1 cellular context compared by ENCODE assay signal in the genomic region with DNA sequence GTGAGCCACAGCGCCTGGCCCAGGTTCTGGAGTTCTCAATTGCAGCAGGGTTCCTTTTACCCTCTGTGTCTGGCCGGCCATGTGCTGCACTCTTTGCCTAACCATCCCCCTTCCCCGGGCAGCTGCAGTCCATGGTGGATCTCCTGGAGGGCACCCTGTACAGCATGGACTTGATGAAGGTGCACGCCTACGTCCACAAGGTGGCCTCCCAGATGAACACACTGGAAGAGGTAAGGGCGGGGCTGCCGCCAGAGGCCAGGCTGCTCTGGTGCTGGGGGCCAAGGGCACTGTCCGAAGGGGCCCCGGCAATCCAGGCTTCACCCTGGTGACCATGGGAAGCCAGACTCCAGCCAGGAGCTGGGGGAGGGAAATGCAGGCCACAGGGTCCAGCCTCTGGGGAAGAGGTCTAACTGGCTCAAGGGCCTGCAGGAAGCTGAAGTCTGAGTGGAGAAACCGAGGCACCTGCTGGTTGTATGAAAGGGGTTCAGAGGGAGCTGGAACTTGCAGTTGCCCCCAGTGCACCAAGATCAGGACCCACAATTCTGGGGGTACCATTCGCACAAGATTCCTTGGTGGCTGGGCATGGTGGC.
TF ChIP-seq lines count a peak whose summit lies in the region.

No MANE protein-coding gene starts in this region.

TF ChIP-seq in HepG2, 621 proteins besides CTCF, POLR2A, EP300 and RAD21 (continued from another document and continues in another):
- TF ChIP-seq, protein P1, sequence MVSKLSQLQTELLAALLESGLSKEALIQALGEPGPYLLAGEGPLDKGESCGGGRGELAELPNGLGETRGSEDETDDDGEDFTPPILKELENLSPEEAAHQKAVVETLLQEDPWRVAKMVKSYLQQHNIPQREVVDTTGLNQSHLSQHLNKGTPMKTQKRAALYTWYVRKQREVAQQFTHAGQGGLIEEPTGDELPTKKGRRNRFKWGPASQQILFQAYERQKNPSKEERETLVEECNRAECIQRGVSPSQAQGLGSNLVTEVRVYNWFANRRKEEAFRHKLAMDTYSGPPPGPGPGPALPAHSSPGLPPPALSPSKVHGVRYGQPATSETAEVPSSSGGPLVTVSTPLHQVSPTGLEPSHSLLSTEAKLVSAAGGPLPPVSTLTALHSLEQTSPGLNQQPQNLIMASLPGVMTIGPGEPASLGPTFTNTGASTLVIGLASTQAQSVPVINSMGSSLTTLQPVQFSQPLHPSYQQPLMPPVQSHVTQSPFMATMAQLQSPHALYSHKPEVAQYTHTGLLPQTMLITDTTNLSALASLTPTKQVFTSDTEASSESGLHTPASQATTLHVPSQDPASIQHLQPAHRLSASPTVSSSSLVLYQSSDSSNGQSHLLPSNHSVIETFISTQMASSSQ (IDR thresholded peaks at IDR 0.05; ENCODE audit: low read depth) = no peak
- TF ChIP-seq, protein P1 (CRISPR knock-in tag; IDR thresholded peaks at IDR 0.05; ENCODE audit: borderline replicate concordance) = 0 out of 2 replicates have a peak, but pooled peaks have one; percentile 17
- no peak for TF ChIP-seq ZNF343 (CRISPR knock-in tag; IDR thresholded peaks at IDR 0.05)
- no peak for TF ChIP-seq ZNF562 (CRISPR knock-in tag; IDR thresholded peaks at IDR 0.05; ENCODE audit: borderline replicate concordance)
- peak; percentile 32; the same call in 1 of the 2 replicates for TF ChIP-seq ZSCAN9 (CRISPR knock-in tag; IDR thresholded peaks at IDR 0.05; ENCODE audit: borderline replicate concordance)
- no peak for TF ChIP-seq NFE2 (CRISPR knock-in tag; IDR thresholded peaks at IDR 0.05)
- TF ChIP-seq, protein P2, sequence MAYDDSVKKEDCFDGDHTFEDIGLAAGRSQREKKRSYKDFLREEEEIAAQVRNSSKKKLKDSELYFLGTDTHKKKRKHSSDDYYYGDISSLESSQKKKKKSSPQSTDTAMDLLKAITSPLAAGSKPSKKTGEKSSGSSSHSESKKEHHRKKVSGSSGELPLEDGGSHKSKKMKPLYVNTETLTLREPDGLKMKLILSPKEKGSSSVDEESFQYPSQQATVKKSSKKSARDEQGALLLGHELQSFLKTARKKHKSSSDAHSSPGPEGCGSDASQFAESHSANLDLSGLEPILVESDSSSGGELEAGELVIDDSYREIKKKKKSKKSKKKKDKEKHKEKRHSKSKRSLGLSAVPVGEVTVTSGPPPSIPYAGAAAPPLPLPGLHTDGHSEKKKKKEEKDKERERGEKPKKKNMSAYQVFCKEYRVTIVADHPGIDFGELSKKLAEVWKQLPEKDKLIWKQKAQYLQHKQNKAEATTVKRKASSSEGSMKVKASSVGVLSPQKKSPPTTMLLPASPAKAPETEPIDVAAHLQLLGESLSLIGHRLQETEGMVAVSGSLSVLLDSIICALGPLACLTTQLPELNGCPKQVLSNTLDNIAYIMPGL (CRISPR knock-in tag; IDR thresholded peaks at IDR 0.05; ENCODE audit: borderline replicate concordance in 1 of 2, low read depth in 1 of 2) = peak; percentile 62 to 69; a peak in 3 of 4 replicates
- TF ChIP-seq, protein P3, sequence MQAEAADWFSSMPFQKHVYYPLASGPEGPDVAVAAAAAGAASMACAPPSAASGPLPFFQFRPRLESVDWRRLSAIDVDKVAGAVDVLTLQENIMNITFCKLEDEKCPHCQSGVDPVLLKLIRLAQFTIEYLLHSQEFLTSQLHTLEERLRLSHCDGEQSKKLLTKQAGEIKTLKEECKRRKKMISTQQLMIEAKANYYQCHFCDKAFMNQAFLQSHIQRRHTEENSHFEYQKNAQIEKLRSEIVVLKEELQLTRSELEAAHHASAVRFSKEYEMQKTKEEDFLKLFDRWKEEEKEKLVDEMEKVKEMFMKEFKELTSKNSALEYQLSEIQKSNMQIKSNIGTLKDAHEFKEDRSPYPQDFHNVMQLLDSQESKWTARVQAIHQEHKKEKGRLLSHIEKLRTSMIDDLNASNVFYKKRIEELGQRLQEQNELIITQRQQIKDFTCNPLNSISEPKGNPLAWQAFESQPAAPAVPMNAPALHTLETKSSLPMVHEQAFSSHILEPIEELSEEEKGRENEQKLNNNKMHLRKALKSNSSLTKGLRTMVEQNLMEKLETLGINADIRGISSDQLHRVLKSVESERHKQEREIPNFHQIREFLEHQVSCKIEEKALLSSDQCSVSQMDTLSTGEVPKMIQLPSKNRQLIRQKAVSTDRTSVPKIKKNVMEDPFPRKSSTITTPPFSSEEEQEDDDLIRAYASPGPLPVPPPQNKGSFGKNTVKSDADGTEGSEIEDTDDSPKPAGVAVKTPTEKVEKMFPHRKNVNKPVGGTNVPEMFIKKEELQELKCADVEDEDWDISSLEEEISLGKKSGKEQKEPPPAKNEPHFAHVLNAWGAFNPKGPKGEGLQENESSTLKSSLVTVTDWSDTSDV (CRISPR knock-in tag; IDR thresholded peaks at IDR 0.05) = no peak
- TF ChIP-seq, protein P4, sequence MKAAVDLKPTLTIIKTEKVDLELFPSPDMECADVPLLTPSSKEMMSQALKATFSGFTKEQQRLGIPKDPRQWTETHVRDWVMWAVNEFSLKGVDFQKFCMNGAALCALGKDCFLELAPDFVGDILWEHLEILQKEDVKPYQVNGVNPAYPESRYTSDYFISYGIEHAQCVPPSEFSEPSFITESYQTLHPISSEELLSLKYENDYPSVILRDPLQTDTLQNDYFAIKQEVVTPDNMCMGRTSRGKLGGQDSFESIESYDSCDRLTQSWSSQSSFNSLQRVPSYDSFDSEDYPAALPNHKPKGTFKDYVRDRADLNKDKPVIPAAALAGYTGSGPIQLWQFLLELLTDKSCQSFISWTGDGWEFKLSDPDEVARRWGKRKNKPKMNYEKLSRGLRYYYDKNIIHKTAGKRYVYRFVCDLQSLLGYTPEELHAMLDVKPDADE (CRISPR knock-in tag; IDR thresholded peaks at IDR 0.05) = no peak
- TF ChIP-seq, protein P5, sequence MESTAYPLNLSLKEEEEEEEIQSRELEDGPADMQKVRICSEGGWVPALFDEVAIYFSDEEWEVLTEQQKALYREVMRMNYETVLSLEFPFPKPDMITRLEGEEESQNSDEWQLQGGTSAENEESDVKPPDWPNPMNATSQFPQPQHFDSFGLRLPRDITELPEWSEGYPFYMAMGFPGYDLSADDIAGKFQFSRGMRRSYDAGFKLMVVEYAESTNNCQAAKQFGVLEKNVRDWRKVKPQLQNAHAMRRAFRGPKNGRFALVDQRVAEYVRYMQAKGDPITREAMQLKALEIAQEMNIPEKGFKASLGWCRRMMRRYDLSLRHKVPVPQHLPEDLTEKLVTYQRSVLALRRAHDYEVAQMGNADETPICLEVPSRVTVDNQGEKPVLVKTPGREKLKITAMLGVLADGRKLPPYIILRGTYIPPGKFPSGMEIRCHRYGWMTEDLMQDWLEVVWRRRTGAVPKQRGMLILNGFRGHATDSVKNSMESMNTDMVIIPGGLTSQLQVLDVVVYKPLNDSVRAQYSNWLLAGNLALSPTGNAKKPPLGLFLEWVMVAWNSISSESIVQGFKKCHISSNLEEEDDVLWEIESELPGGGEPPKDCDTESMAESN (CRISPR knock-in tag; conservative IDR thresholded peaks at IDR 0.05) = no peak
- no peak for TF ChIP-seq ZFAT (CRISPR knock-in tag; conservative IDR thresholded peaks at IDR 0.05)
- no peak for TF ChIP-seq ZSCAN29 (CRISPR knock-in tag; conservative IDR thresholded peaks at IDR 0.05)
- TF ChIP-seq ARID2 (CRISPR knock-in tag; IDR thresholded peaks at IDR 0.05; ENCODE audit: borderline replicate concordance) = no peak
- peak; percentile 43 for TF ChIP-seq SKI (IDR thresholded peaks at IDR 0.05; ENCODE audit: partially characterized antibody)
- TF ChIP-seq, protein P6, sequence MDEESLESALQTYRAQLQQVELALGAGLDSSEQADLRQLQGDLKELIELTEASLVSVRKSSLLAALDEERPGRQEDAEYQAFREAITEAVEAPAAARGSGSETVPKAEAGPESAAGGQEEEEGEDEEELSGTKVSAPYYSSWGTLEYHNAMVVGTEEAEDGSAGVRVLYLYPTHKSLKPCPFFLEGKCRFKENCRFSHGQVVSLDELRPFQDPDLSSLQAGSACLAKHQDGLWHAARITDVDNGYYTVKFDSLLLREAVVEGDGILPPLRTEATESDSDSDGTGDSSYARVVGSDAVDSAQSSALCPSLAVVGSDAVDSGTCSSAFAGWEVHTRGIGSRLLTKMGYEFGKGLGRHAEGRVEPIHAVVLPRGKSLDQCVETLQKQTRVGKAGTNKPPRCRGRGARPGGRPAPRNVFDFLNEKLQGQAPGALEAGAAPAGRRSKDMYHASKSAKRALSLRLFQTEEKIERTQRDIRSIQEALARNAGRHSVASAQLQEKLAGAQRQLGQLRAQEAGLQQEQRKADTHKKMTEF (CRISPR knock-in tag; IDR thresholded peaks at IDR 0.05) = peak; percentile 62; the same call in 1 of the 2 replicates
- TF ChIP-seq FOXA1 (IDR thresholded peaks at IDR 0.05) = no peak
- peak; percentile 46; the same call in 1 of the 2 replicates for TF ChIP-seq FOXA1 (CRISPR knock-in tag; IDR thresholded peaks at IDR 0.05)
- TF ChIP-seq, protein P7, sequence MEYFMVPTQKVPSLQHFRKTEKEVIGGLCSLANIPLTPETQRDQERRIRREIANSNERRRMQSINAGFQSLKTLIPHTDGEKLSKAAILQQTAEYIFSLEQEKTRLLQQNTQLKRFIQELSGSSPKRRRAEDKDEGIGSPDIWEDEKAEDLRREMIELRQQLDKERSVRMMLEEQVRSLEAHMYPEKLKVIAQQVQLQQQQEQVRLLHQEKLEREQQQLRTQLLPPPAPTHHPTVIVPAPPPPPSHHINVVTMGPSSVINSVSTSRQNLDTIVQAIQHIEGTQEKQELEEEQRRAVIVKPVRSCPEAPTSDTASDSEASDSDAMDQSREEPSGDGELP (IDR thresholded peaks at IDR 0.05; ENCODE audit: borderline replicate concordance, low read depth) = no peak
- no peak for TF ChIP-seq ZNF496 (CRISPR knock-in tag; IDR thresholded peaks at IDR 0.05; ENCODE audit: insufficient replicate concordance)
- TF ChIP-seq, protein P8, sequence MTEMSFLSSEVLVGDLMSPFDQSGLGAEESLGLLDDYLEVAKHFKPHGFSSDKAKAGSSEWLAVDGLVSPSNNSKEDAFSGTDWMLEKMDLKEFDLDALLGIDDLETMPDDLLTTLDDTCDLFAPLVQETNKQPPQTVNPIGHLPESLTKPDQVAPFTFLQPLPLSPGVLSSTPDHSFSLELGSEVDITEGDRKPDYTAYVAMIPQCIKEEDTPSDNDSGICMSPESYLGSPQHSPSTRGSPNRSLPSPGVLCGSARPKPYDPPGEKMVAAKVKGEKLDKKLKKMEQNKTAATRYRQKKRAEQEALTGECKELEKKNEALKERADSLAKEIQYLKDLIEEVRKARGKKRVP (CRISPR knock-in tag; IDR thresholded peaks at IDR 0.05) = no peak
- 0 out of 2 replicates have a peak, but pooled peaks have one; percentile 80 for TF ChIP-seq DNMT1 (CRISPR knock-in tag; IDR thresholded peaks at IDR 0.05)
- peak; percentile 78 for TF ChIP-seq STAG1 (CRISPR knock-in tag; IDR thresholded peaks at IDR 0.05)
- TF ChIP-seq ZNF432 (CRISPR knock-in tag; IDR thresholded peaks at IDR 0.05; ENCODE audit: borderline replicate concordance) = no peak
- TF ChIP-seq KLF13 (CRISPR knock-in tag; IDR thresholded peaks at IDR 0.05) = no peak
- TF ChIP-seq ZNF788 (CRISPR knock-in tag; IDR thresholded peaks at IDR 0.05; ENCODE audit: borderline replicate concordance) = peak; percentile 24; the same call in 1 of the 2 replicates
- TF ChIP-seq, protein P9, sequence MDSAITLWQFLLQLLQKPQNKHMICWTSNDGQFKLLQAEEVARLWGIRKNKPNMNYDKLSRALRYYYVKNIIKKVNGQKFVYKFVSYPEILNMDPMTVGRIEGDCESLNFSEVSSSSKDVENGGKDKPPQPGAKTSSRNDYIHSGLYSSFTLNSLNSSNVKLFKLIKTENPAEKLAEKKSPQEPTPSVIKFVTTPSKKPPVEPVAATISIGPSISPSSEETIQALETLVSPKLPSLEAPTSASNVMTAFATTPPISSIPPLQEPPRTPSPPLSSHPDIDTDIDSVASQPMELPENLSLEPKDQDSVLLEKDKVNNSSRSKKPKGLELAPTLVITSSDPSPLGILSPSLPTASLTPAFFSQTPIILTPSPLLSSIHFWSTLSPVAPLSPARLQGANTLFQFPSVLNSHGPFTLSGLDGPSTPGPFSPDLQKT (CRISPR knock-in tag; IDR thresholded peaks at IDR 0.05; ENCODE audit: borderline replicate concordance) = no peak
- peak; percentile 19; the same call in 1 of the 2 replicates for TF ChIP-seq TBX2 (CRISPR knock-in tag; IDR thresholded peaks at IDR 0.05; ENCODE audit: borderline replicate concordance)
- no peak for TF ChIP-seq TEAD2 (CRISPR knock-in tag; IDR thresholded peaks at IDR 0.05)
- TF ChIP-seq ZFP36 (IDR thresholded peaks at IDR 0.05; ENCODE audit: borderline replicate concordance, low read depth, low read length, partially characterized antibody) = no peak
- TF ChIP-seq GATA4 (IDR thresholded peaks at IDR 0.05; ENCODE audit: borderline replicate concordance, low read depth) = no peak
- TF ChIP-seq NAIF1 (CRISPR knock-in tag; IDR thresholded peaks at IDR 0.05; ENCODE audit: borderline replicate concordance) = no peak
- no peak for TF ChIP-seq ZNF616 (CRISPR knock-in tag; IDR thresholded peaks at IDR 0.05; ENCODE audit: low read depth)
- 0 out of 2 replicates have a peak, but pooled peaks have one; percentile 58 for TF ChIP-seq CBFB (CRISPR knock-in tag; IDR thresholded peaks at IDR 0.05)
- no peak for TF ChIP-seq ZSCAN20 (CRISPR knock-in tag; IDR thresholded peaks at IDR 0.05; ENCODE audit: borderline replicate concordance)
- TF ChIP-seq ZNF790 (CRISPR knock-in tag; IDR thresholded peaks at IDR 0.05; ENCODE audit: borderline replicate concordance) = no peak
- no peak for TF ChIP-seq ZNF839 (CRISPR knock-in tag; IDR thresholded peaks at IDR 0.05; ENCODE audit: borderline replicate concordance)
- peak; percentile 70; the same call in 1 of the 2 replicates for TF ChIP-seq MTA1 (CRISPR knock-in tag; IDR thresholded peaks at IDR 0.05; ENCODE audit: borderline replicate concordance)
- no peak for TF ChIP-seq STAT5B (CRISPR knock-in tag; IDR thresholded peaks at IDR 0.05)
